In genomic region chr14:24067133-24068082, GRCh38 we compare ENCODE assay signal across 20 cellular contexts. TPM values are rescaled to one million over a fixed set of nuclear protein-coding genes. Genes with fewer than 3 reads are reported as not detected.
DNase-seq lines count a peak whose midpoint lies in the region; ATAC-seq, FAIRE-seq and TF ChIP-seq lines count a peak whose summit lies in the region.
"Had no signal": no experiment of that assay in that cellular context is flagged by ENCODE, and none has a peak within 500 bp of the region (broad histone marks: within the 10 kb centered on the region; RNA-seq: fewer than 3 reads in every experiment).

No MANE protein-coding gene starts in this region.

- TF ChIP-seq POLR2A in HepG2 (IDR thresholded peaks at IDR 0.05; ENCODE audit: insufficient read depth in 1 of 2, low read depth in 2 of 2, low read length in 2 of 2), result no peak

- H3K9me3 Mint-ChIP-seq in chondrocyte (ENCODE audit: low read depth), result no peaks in the 10 kb centered on the region
- H3K9me3 Mint-ChIP-seq: IgD-negative memory B cell had no signal

- H4K20me1 ChIP-seq in HepG2 (ENCODE audit: insufficient read depth, low read length), result no peaks in the 10 kb centered on the region

- BruUV-seq in HepG2 (replicated peaks; lab: Mats Ljungman, UMichigan), result no TSS peak

- TF ChIP-seq CTCF in D721Med (IDR thresholded peaks at IDR 0.05; ENCODE audit: insufficient read depth, missing control alignments) (no peak), chondrocyte (IDR thresholded peaks at IDR 0.05) (no peak), HepG2 (CRISPR knock-in tag; IDR thresholded peaks at IDR 0.05) (peak; percentile 44)

- POLR2A ChIA-PET in HepG2 (lab: Yijun Ruan, JAX), result interaction anchor here (0.6 to 4.7 kb wide), 11 partner anchors 9 to 175 kb away, joined by 3 to 62 read pairs (median 8); partner anchors contain the start of genes CARMIL3, DCAF11, EMC9 and IRF9

- WGBS in HepG2 (ENCODE audit: low lambda C conversion rate), result 20% methylated on average over 12 of the region's 12 CpGs

- H3K27me3 Mint-ChIP-seq in chondrocyte (ENCODE audit: low read depth), result peaks cover 27% of the 10 kb centered on the region
- H3K27me3 Mint-ChIP-seq: IgD-negative memory B cell had no signal

- H3K4me3 ChIP-seq in HepG2 (replicated peaks in 1 of 3; ENCODE audit: insufficient read depth in 1 of 3, low read depth in 2 of 3, low read length in 3 of 3), result peak overlapping the region in 2 of 3 experiments; percentile 6 to 49; a peak in 4 of 6 replicates
- H3K4me3 ChIP-seq: A549, SJSA1 had no signal

- TF ChIP-seq EP300 in HepG2 (IDR thresholded peaks at IDR 0.05; ENCODE audit: low read depth in 2 of 2, low read length in 2 of 2) (peak in 1 of 2 experiments; percentile 25; a peak in 1 of 4 replicates), HepG2 (CRISPR knock-in tag; IDR thresholded peaks at IDR 0.05; ENCODE audit: borderline replicate concordance) (no peak; the same call in 1 of the 2 replicates)

- TF ChIP-seq RAD21 in HepG2 (CRISPR knock-in tag; IDR thresholded peaks at IDR 0.05), result no peak

- H3K9ac ChIP-seq in HepG2 (ENCODE audit: insufficient read depth, low read depth, low read length), result peak overlapping the region; percentile 25; the same call in 1 of the 2 replicates

- H3K36me3 ChIP-seq in HepG2 (replicated peaks in 1 of 2; ENCODE audit: control insufficient read depth in 1 of 2, insufficient read depth in 2 of 2, low read length in 2 of 2), result no peaks in the 10 kb centered on the region
- H3K36me3 ChIP-seq: SJSA1 had no signal

- no peaks in the 10 kb centered on the region for H3K9me3 ChIP-seq in HepG2 (ENCODE audit: low read length)
- H3K9me3 ChIP-seq: A549, SJSA1 had no signal

- H3K4me2 ChIP-seq in HepG2 (ENCODE audit: low read depth, low read length), result peak overlapping the region; percentile 74
- H3K4me2 ChIP-seq: A549 had no signal

- no peak overlapping the region for H3K4me3 Mint-ChIP-seq in chondrocyte (ENCODE audit: unreplicated experiment)
- H3K4me3 Mint-ChIP-seq: IgD-negative memory B cell had no signal

- DNase-seq in D721Med (ENCODE audit: insufficient read length, low spot score), result peak; percentile 16
- DNase-seq in chondrocyte (ENCODE audit: low spot score), result peak; percentile 56
- DNase-seq in HepG2 (ENCODE audit: low spot score), result peak; percentile 72
- peak; percentile 34 for DNase-seq in posterior vena cava (ENCODE audit: low spot score)
- no peak for DNase-seq in DMS79 treated with DMSO at 0.1 percent for 48 hours (lab: John Stamatoyannopoulos, UW)
- DNase-seq in stimulated activated naive CD8-positive, alpha-beta T cell treated with anti-CD3 and anti-CD28 coated beads, Interleukin-15, Interleukin-2, amounts not matched to agents 100 U/mL and 50 U/mL, for 24 hours, result no peak
- no peak for DNase-seq in putamen (ENCODE audit: low spot score)
- DNase-seq in midbrain (lab: John Stamatoyannopoulos, UW), result no peak
- DNase-seq: DMS 273 treated with DMSO at 0.1 percent for 48 hours, EL, GOT3, NCI-H1105 treated with DMSO at 0.1 percent for 48 hours, NCI-H187, NCI-H69, RPMI8226 had no signal

- H2AFZ ChIP-seq in HepG2 (ENCODE audit: low read length), result no peak overlapping the region

- H3K4me1 Mint-ChIP-seq in chondrocyte (ENCODE audit: low read depth), result no peaks in the 10 kb centered on the region

- intact Hi-C loops in HepG2 (cut with micrococcal nuclease; ENCODE audit: unreplicated experiment) (no loop called here), posterior vena cava (cut with DNase I) (no loop called here)

- in situ Hi-C loops in HepG2 (cut with HindIII; ENCODE audit: extremely low pct_ligation_motif_present, low pct_unique_long_range_greater_than_20kb), result no loop called here

- CTCF ChIA-PET in HepG2 (lab: Yijun Ruan, JAX; ENCODE audit: low intra/inter-chr PET ratio, low total read pairs), result no interaction called here

- H3K79me2 ChIP-seq in HepG2 (ENCODE audit: insufficient read depth, low read length), result no peaks in the 10 kb centered on the region

- H3K27ac Mint-ChIP-seq in chondrocyte (ENCODE audit: unreplicated experiment), result no peak overlapping the region
- H3K27ac Mint-ChIP-seq: IgD-negative memory B cell had no signal

- no peaks in the 10 kb centered on the region for H3K36me3 Mint-ChIP-seq in chondrocyte (ENCODE audit: low read depth)
- H3K36me3 Mint-ChIP-seq: IgD-negative memory B cell had no signal

- peaks cover 33% of the 10 kb centered on the region for H3K4me1 ChIP-seq in HepG2 (ENCODE audit: insufficient read depth, low read length)
- H3K4me1 ChIP-seq: A549, SJSA1 had no signal

- FAIRE-seq in D721Med (lab: Jason Lieb, UNC), result no peak
- peak; percentile 97 for FAIRE-seq in HepG2 (lab: Jason Lieb, UNC)
- FAIRE-seq: A549 had no signal

- H3K27me3 ChIP-seq in HepG2 (ENCODE audit: control insufficient read depth in 1 of 2, insufficient read depth in 2 of 2, low read length in 2 of 2), result peaks cover 11 to 49% of the 10 kb centered on the region in 2 experiments; a peak in 3 of 5 replicates

- ATAC-seq in HepG2, result peak; percentile 78
- ATAC-seq in stimulated activated naive CD8-positive, alpha-beta T cell treated with anti-CD3 and anti-CD28 coated beads, Interleukin-15, Interleukin-2, amounts not matched to agents 100 U/mL and 50 U/mL, for 24 hours, result no peak
- ATAC-seq: A549 had no signal

- H3K27ac ChIP-seq in HepG2 (ENCODE audit: extremely low read length, insufficient read depth, low read length), result peak overlapping the region; percentile 3
- H3K27ac ChIP-seq: A549, SJSA1 had no signal

RNA-seq across cellular contexts. Expression of gene CPNE6, which starts 4.0 kb away (rescaled TPM):
- total RNA-seq in chondrocyte (not detected in 3 replicates), HepG2 (2016; rRNA removed; fragmentation: Illumina TruSeq; extraction: Trizol) (not detected in 2 replicates), posterior vena cava (1 to 10 TPM in 1 of 2 donors, under 1 TPM in 1; 0.32 to 1.3 TPM)
- total RNA-seq in HepG2 (2016; cell fraction: cytosol; rRNA removed; fragmentation: Illumina TruSeq; extraction: Trizol; ENCODE audit: low read depth), result not detected in 2 replicates
- total RNA-seq in HepG2 (2016; cell fraction: insoluble cytoplasmic fraction; rRNA removed; fragmentation: Illumina TruSeq; extraction: Trizol), result not detected in 2 replicates
- total RNA-seq in HepG2 (2016; cell fraction: membrane; rRNA removed; fragmentation: Illumina TruSeq; extraction: Trizol), result not detected in 2 replicates
- not detected in 2 replicates for total RNA-seq in HepG2 (2016; cell fraction: nucleus; rRNA removed; fragmentation: Illumina TruSeq; extraction: Trizol)
- 0.03 TPM in 1 of 2 replicates, not detected in the other for polyA plus RNA-seq in HepG2 (2011; rRNA removed)
- polyA plus RNA-seq in HepG2 (2011; cell fraction: cytosol; rRNA removed), result not detected in 2 replicates
- polyA plus RNA-seq in HepG2 (2011; cell fraction: nucleus; rRNA removed), result 0.06 and 0.16 TPM in 2 replicates
- 0.05 TPM in 1 of 2 replicates, not detected in the other for polyA plus RNA-seq in HepG2 (2012)
- not detected in 2 replicates for polyA plus RNA-seq in HepG2 (2016; cell fraction: cytosol; fragmentation: Illumina TruSeq; extraction: Trizol; ENCODE audit: low read depth)
- not detected in 2 replicates for polyA plus RNA-seq in HepG2 (2016; cell fraction: insoluble cytoplasmic fraction; fragmentation: Illumina TruSeq; extraction: Trizol; ENCODE audit: low read depth)
- not detected in 2 replicates for polyA plus RNA-seq in HepG2 (2016; cell fraction: membrane; fragmentation: Illumina TruSeq; extraction: Trizol; ENCODE audit: low read depth)
- polyA plus RNA-seq in HepG2 (2016; cell fraction: nucleus; fragmentation: Illumina TruSeq; extraction: Trizol; ENCODE audit: insufficient read depth, low read depth), result not detected in 2 replicates
- polyA minus RNA-seq in HepG2 (2011; rRNA and poly(A)+ RNA removed; ENCODE audit: low replicate concordance), result 0.16 TPM in 1 of 2 replicates, not detected in the other
- polyA minus RNA-seq in HepG2 (2011; cell fraction: cytosol; rRNA and poly(A)+ RNA removed), result not detected in 2 replicates
- polyA minus RNA-seq in HepG2 (2011; cell fraction: nucleus; rRNA and poly(A)+ RNA removed), result not detected in 2 replicates
- total RNA-seq: HT1080, LHCN-M2, SJSA1 had no signal
- polyA plus RNA-seq: A549, IgD-negative memory B cell had no signal

RNA-seq across cellular contexts. Expression of gene CARMIL3, which starts 15.6 kb away (rescaled TPM):
- total RNA-seq in chondrocyte (0.34 to 0.60 TPM (median 0.54 TPM) in 3 replicates), HepG2 (2016; rRNA removed; fragmentation: Illumina TruSeq; extraction: Trizol) (0.13 and 0.27 TPM in 2 replicates), posterior vena cava (under 1 TPM; 0.14 to 0.23 TPM)
- 0.18 TPM in 1 of 2 replicates, not detected in the other for total RNA-seq in HepG2 (2016; cell fraction: cytosol; rRNA removed; fragmentation: Illumina TruSeq; extraction: Trizol; ENCODE audit: low read depth)
- total RNA-seq in HepG2 (2016; cell fraction: insoluble cytoplasmic fraction; rRNA removed; fragmentation: Illumina TruSeq; extraction: Trizol), result 0.12 and 0.41 TPM in 2 replicates
- 0.03 and 0.15 TPM in 2 replicates for total RNA-seq in HepG2 (2016; cell fraction: membrane; rRNA removed; fragmentation: Illumina TruSeq; extraction: Trizol)
- 0.47 and 0.65 TPM in 2 replicates for total RNA-seq in HepG2 (2016; cell fraction: nucleus; rRNA removed; fragmentation: Illumina TruSeq; extraction: Trizol)
- polyA plus RNA-seq in HepG2 (2011; rRNA removed), result 0.55 and 0.85 TPM in 2 replicates
- polyA plus RNA-seq in HepG2 (2011; cell fraction: cytosol; rRNA removed), result 0.13 and 0.21 TPM in 2 replicates
- polyA plus RNA-seq in HepG2 (2011; cell fraction: nucleus; rRNA removed), result 7.7 and 8.1 TPM in 2 replicates
- 0.16 and 0.34 TPM in 2 replicates for polyA plus RNA-seq in HepG2 (2012)
- 0.03 TPM in 2 replicates for polyA plus RNA-seq in HepG2 (2016; cell fraction: cytosol; fragmentation: Illumina TruSeq; extraction: Trizol; ENCODE audit: low read depth)
- polyA plus RNA-seq in HepG2 (2016; cell fraction: insoluble cytoplasmic fraction; fragmentation: Illumina TruSeq; extraction: Trizol; ENCODE audit: low read depth), result 0.19 and 0.23 TPM in 2 replicates
- 0.05 TPM in 2 replicates for polyA plus RNA-seq in HepG2 (2016; cell fraction: membrane; fragmentation: Illumina TruSeq; extraction: Trizol; ENCODE audit: low read depth)
- 1.6 and 2.9 TPM in 2 replicates for polyA plus RNA-seq in HepG2 (2016; cell fraction: nucleus; fragmentation: Illumina TruSeq; extraction: Trizol; ENCODE audit: insufficient read depth, low read depth)
- 0.14 and 3.1 TPM in 2 replicates for polyA minus RNA-seq in HepG2 (2011; rRNA and poly(A)+ RNA removed; ENCODE audit: low replicate concordance)
- polyA minus RNA-seq in HepG2 (2011; cell fraction: cytosol; rRNA and poly(A)+ RNA removed), result 0.20 and 0.44 TPM in 2 replicates
- polyA minus RNA-seq in HepG2 (2011; cell fraction: nucleus; rRNA and poly(A)+ RNA removed), result 0.77 and 2.9 TPM in 2 replicates
- total RNA-seq: SJSA1 had no signal

RNA-seq across cellular contexts. Expression of gene PCK2, which starts 26.7 kb away (rescaled TPM):
- 18.7 to 126 TPM (median 118 TPM) in 3 replicates for total RNA-seq in chondrocyte
- 118 and 129 TPM in 2 replicates for total RNA-seq in HepG2 (2016; rRNA removed; fragmentation: Illumina TruSeq; extraction: Trizol)
- total RNA-seq in HepG2 (2016; cell fraction: cytosol; rRNA removed; fragmentation: Illumina TruSeq; extraction: Trizol; ENCODE audit: low read depth), result 29.7 and 32.7 TPM in 2 replicates
- total RNA-seq in HepG2 (2016; cell fraction: insoluble cytoplasmic fraction; rRNA removed; fragmentation: Illumina TruSeq; extraction: Trizol), result 112 and 129 TPM in 2 replicates
- 38.2 and 39.1 TPM in 2 replicates for total RNA-seq in HepG2 (2016; cell fraction: membrane; rRNA removed; fragmentation: Illumina TruSeq; extraction: Trizol)
- total RNA-seq in HepG2 (2016; cell fraction: nucleus; rRNA removed; fragmentation: Illumina TruSeq; extraction: Trizol), result 96.7 and 121 TPM in 2 replicates
- polyA plus RNA-seq in HepG2 (2011; rRNA removed), result 272 and 316 TPM in 2 replicates
- polyA plus RNA-seq in HepG2 (2011; cell fraction: cytosol; rRNA removed), result 238 and 309 TPM in 2 replicates
- polyA plus RNA-seq in HepG2 (2011; cell fraction: nucleus; rRNA removed), result 309 TPM in 2 replicates
- polyA plus RNA-seq in HepG2 (2012), result 216 and 286 TPM in 2 replicates
- 19.2 and 20.8 TPM in 2 replicates for polyA plus RNA-seq in HepG2 (2016; cell fraction: cytosol; fragmentation: Illumina TruSeq; extraction: Trizol; ENCODE audit: low read depth)
- 122 and 140 TPM in 2 replicates for polyA plus RNA-seq in HepG2 (2016; cell fraction: insoluble cytoplasmic fraction; fragmentation: Illumina TruSeq; extraction: Trizol; ENCODE audit: low read depth)
- 27.1 and 31.0 TPM in 2 replicates for polyA plus RNA-seq in HepG2 (2016; cell fraction: membrane; fragmentation: Illumina TruSeq; extraction: Trizol; ENCODE audit: low read depth)
- 172 and 175 TPM in 2 replicates for polyA plus RNA-seq in HepG2 (2016; cell fraction: nucleus; fragmentation: Illumina TruSeq; extraction: Trizol; ENCODE audit: insufficient read depth, low read depth)
- polyA minus RNA-seq in HepG2 (2011; rRNA and poly(A)+ RNA removed; ENCODE audit: low replicate concordance), result 87.1 and 691 TPM in 2 replicates
- polyA minus RNA-seq in HepG2 (2011; cell fraction: cytosol; rRNA and poly(A)+ RNA removed), result 204 and 209 TPM in 2 replicates
- 128 and 158 TPM in 2 replicates for polyA minus RNA-seq in HepG2 (2011; cell fraction: nucleus; rRNA and poly(A)+ RNA removed)
- 10 to 100 TPM; 18.8 to 27.4 TPM for total RNA-seq in posterior vena cava

RNA-seq across cellular contexts. Expression of gene DCAF11, which starts 47.2 kb away (rescaled TPM):
- total RNA-seq in chondrocyte, result 30.7 to 41.5 TPM (median 32.9 TPM) in 3 replicates
- 257 and 342 TPM in 2 replicates for total RNA-seq in HepG2 (2016; rRNA removed; fragmentation: Illumina TruSeq; extraction: Trizol)
- total RNA-seq in HepG2 (2016; cell fraction: cytosol; rRNA removed; fragmentation: Illumina TruSeq; extraction: Trizol; ENCODE audit: low read depth), result 34.1 and 39.6 TPM in 2 replicates
- 258 and 327 TPM in 2 replicates for total RNA-seq in HepG2 (2016; cell fraction: insoluble cytoplasmic fraction; rRNA removed; fragmentation: Illumina TruSeq; extraction: Trizol)
- total RNA-seq in HepG2 (2016; cell fraction: membrane; rRNA removed; fragmentation: Illumina TruSeq; extraction: Trizol), result 160 and 166 TPM in 2 replicates
- total RNA-seq in HepG2 (2016; cell fraction: nucleus; rRNA removed; fragmentation: Illumina TruSeq; extraction: Trizol), result 174 and 191 TPM in 2 replicates
- 150 and 176 TPM in 2 replicates for polyA plus RNA-seq in HepG2 (2011; rRNA removed)
- 134 and 153 TPM in 2 replicates for polyA plus RNA-seq in HepG2 (2011; cell fraction: cytosol; rRNA removed)
- 221 and 233 TPM in 2 replicates for polyA plus RNA-seq in HepG2 (2011; cell fraction: nucleus; rRNA removed)
- polyA plus RNA-seq in HepG2 (2012), result 123 and 142 TPM in 2 replicates
- polyA plus RNA-seq in HepG2 (2016; cell fraction: cytosol; fragmentation: Illumina TruSeq; extraction: Trizol; ENCODE audit: low read depth), result 37.7 and 39.7 TPM in 2 replicates
- polyA plus RNA-seq in HepG2 (2016; cell fraction: insoluble cytoplasmic fraction; fragmentation: Illumina TruSeq; extraction: Trizol; ENCODE audit: low read depth), result 251 and 268 TPM in 2 replicates
- 114 and 116 TPM in 2 replicates for polyA plus RNA-seq in HepG2 (2016; cell fraction: membrane; fragmentation: Illumina TruSeq; extraction: Trizol; ENCODE audit: low read depth)
- polyA plus RNA-seq in HepG2 (2016; cell fraction: nucleus; fragmentation: Illumina TruSeq; extraction: Trizol; ENCODE audit: insufficient read depth, low read depth), result 253 and 275 TPM in 2 replicates
- polyA minus RNA-seq in HepG2 (2011; rRNA and poly(A)+ RNA removed; ENCODE audit: low replicate concordance), result 74.6 and 273 TPM in 2 replicates
- polyA minus RNA-seq in HepG2 (2011; cell fraction: cytosol; rRNA and poly(A)+ RNA removed), result 98.7 and 103 TPM in 2 replicates
- polyA minus RNA-seq in HepG2 (2011; cell fraction: nucleus; rRNA and poly(A)+ RNA removed), result 146 and 181 TPM in 2 replicates
- total RNA-seq in posterior vena cava, result 10 to 100 TPM; 32.2 to 37.1 TPM

RNA-seq across cellular contexts. Expression of gene NRL, which starts 47.3 kb away (rescaled TPM):
- total RNA-seq in chondrocyte (1.2 to 1.6 TPM (median 1.3 TPM) in 3 replicates), HepG2 (2016; rRNA removed; fragmentation: Illumina TruSeq; extraction: Trizol) (4.7 and 5.2 TPM in 2 replicates), posterior vena cava (1 to 10 TPM; 1.1 to 1.4 TPM)
- 6.6 and 7.1 TPM in 2 replicates for total RNA-seq in HepG2 (2016; cell fraction: cytosol; rRNA removed; fragmentation: Illumina TruSeq; extraction: Trizol; ENCODE audit: low read depth)
- 4.7 and 5.6 TPM in 2 replicates for total RNA-seq in HepG2 (2016; cell fraction: insoluble cytoplasmic fraction; rRNA removed; fragmentation: Illumina TruSeq; extraction: Trizol)
- total RNA-seq in HepG2 (2016; cell fraction: membrane; rRNA removed; fragmentation: Illumina TruSeq; extraction: Trizol), result 9.2 and 10.6 TPM in 2 replicates
- total RNA-seq in HepG2 (2016; cell fraction: nucleus; rRNA removed; fragmentation: Illumina TruSeq; extraction: Trizol), result 3.4 and 5.1 TPM in 2 replicates
- 2.5 and 3.4 TPM in 2 replicates for polyA plus RNA-seq in HepG2 (2011; rRNA removed)
- polyA plus RNA-seq in HepG2 (2011; cell fraction: cytosol; rRNA removed), result 2.9 and 5.2 TPM in 2 replicates
- polyA plus RNA-seq in HepG2 (2011; cell fraction: nucleus; rRNA removed), result 3.5 and 3.9 TPM in 2 replicates
- polyA plus RNA-seq in HepG2 (2012), result 2.2 and 2.5 TPM in 2 replicates
- polyA plus RNA-seq in HepG2 (2016; cell fraction: cytosol; fragmentation: Illumina TruSeq; extraction: Trizol; ENCODE audit: low read depth), result 3.4 and 5.1 TPM in 2 replicates
- 4.5 and 4.7 TPM in 2 replicates for polyA plus RNA-seq in HepG2 (2016; cell fraction: insoluble cytoplasmic fraction; fragmentation: Illumina TruSeq; extraction: Trizol; ENCODE audit: low read depth)
- polyA plus RNA-seq in HepG2 (2016; cell fraction: membrane; fragmentation: Illumina TruSeq; extraction: Trizol; ENCODE audit: low read depth), result 6.1 and 7.7 TPM in 2 replicates
- polyA plus RNA-seq in HepG2 (2016; cell fraction: nucleus; fragmentation: Illumina TruSeq; extraction: Trizol; ENCODE audit: insufficient read depth, low read depth), result 3.5 and 4.8 TPM in 2 replicates
- polyA minus RNA-seq in HepG2 (2011; rRNA and poly(A)+ RNA removed; ENCODE audit: low replicate concordance), result 0.58 and 9.0 TPM in 2 replicates
- 3.0 and 3.9 TPM in 2 replicates for polyA minus RNA-seq in HepG2 (2011; cell fraction: cytosol; rRNA and poly(A)+ RNA removed)
- 6.1 and 6.6 TPM in 2 replicates for polyA minus RNA-seq in HepG2 (2011; cell fraction: nucleus; rRNA and poly(A)+ RNA removed)

Comparison
In these comparisons a context has a peak if more than half of its experiments do, and no peak if none do; other contexts are left out.
1. DNase-seq: peak in D721Med (single experiment), chondrocyte (single experiment), HepG2 (single experiment) and posterior vena cava (single experiment); none in DMS79 treated with DMSO at 0.1 percent for 48 hours (single experiment), stimulated activated naive CD8-positive, alpha-beta T cell treated with anti-CD3 and anti-CD28 coated beads, Interleukin-15, Interleukin-2, amounts not matched to agents 100 U/mL and 50 U/mL, for 24 hours (single experiment), putamen (single experiment) and midbrain (single experiment).